ENCODE assay signal across 1 cellular context in the genomic region with DNA sequence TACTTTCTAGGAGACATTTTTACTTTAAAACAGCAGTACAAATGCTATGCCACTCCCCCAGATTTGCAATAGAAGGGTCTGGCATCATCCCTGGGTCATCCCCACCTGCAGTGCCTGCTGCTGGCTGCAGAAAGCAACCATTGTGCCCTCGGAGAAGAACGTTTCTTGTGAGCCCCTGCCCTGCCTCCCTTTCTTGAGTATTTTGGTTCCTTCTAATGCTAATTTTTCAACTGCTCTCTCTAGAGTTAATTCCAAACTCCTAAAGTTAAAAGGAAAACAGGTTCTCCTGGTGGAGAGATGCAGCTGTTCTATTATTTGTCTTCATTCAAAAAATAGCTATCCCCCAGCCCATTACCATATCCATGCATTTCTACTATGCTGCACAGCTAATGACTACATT.
A peak's percentile ranks its signal among the peaks of the same experiment; 100 is the strongest.
TF ChIP-seq lines count a peak whose summit lies in the region.

No MANE protein-coding gene starts in this region.

TF ChIP-seq in WTC11, 78 proteins besides CTCF, POLR2A, EP300 and RAD21:
- TF ChIP-seq, protein P1, sequence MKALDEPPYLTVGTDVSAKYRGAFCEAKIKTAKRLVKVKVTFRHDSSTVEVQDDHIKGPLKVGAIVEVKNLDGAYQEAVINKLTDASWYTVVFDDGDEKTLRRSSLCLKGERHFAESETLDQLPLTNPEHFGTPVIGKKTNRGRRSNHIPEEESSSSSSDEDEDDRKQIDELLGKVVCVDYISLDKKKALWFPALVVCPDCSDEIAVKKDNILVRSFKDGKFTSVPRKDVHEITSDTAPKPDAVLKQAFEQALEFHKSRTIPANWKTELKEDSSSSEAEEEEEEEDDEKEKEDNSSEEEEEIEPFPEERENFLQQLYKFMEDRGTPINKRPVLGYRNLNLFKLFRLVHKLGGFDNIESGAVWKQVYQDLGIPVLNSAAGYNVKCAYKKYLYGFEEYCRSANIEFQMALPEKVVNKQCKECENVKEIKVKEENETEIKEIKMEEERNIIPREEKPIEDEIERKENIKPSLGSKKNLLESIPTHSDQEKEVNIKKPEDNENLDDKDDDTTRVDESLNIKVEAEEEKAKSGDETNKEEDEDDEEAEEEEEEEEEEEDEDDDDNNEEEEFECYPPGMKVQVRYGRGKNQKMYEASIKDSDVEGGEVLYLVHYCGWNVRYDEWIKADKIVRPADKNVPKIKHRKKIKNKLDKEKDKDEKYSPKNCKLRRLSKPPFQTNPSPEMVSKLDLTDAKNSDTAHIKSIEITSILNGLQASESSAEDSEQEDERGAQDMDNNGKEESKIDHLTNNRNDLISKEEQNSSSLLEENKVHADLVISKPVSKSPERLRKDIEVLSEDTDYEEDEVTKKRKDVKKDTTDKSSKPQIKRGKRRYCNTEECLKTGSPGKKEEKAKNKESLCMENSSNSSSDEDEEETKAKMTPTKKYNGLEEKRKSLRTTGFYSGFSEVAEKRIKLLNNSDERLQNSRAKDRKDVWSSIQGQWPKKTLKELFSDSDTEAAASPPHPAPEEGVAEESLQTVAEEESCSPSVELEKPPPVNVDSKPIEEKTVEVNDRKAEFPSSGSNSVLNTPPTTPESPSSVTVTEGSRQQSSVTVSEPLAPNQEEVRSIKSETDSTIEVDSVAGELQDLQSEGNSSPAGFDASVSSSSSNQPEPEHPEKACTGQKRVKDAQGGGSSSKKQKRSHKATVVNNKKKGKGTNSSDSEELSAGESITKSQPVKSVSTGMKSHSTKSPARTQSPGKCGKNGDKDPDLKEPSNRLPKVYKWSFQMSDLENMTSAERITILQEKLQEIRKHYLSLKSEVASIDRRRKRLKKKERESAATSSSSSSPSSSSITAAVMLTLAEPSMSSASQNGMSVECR (CRISPR knock-in tag; IDR thresholded peaks at IDR 0.05; ENCODE audit: borderline replicate concordance), result no peak
- TF ChIP-seq ZNF423 (CRISPR knock-in tag; IDR thresholded peaks at IDR 0.05), result 0 out of 2 replicates have a peak, but pooled peaks have one; percentile 20
